Comparison of ENCODE assay signal across 20 cellular contexts in genomic region chr10:33270971-33271370, GRCh38.
A peak's percentile ranks its signal among the peaks of the same experiment; 100 is the strongest.
DNase-seq lines count a peak whose midpoint lies in the region; ATAC-seq, FAIRE-seq and TF ChIP-seq lines count a peak whose summit lies in the region.
"Had no signal": no experiment of that assay in that cellular context is flagged by ENCODE, and none has a peak within 500 bp of the region (broad histone marks: within the 10 kb centered on the region; RNA-seq: fewer than 3 reads in every experiment).

No MANE protein-coding gene starts in this region.

- H3K36me3 ChIP-seq in PC-3 (ENCODE audit: low read depth, low read length), result peaks cover 69% of the 10 kb centered on the region
- H3K36me3 ChIP-seq: Peyer's patch had no signal

- H3K27ac ChIP-seq in PC-3 (ENCODE audit: low read length), result peak overlapping the region; percentile 71
- 0 out of 2 replicates have a peak overlapping the region, but pooled peaks have one; percentile 67 for H3K27ac ChIP-seq in VCaP
- H3K27ac ChIP-seq: HL-60, Peyer's patch had no signal

- H3K9me3 ChIP-seq in PC-3 (ENCODE audit: low read length), result no peaks in the 10 kb centered on the region
- H3K9me3 ChIP-seq: Peyer's patch had no signal

- ATAC-seq in PC-3 (no peak), GM18511 (IDR thresholded peaks at IDR 0.05; ENCODE audit: unreplicated experiment) (no peak)
- ATAC-seq: CD8-positive, alpha-beta T cell had no signal

- DNase-seq in PC-3, result no peak
- peak in 1 of 2 donors; percentile 8 for DNase-seq in frontal cortex (ENCODE audit: low spot score in 2 of 2)
- peak; percentile 74 for DNase-seq in pons (ENCODE audit: low spot score)
- no peak for DNase-seq in NCI-H82 (lab: John Stamatoyannopoulos, UW)
- no peak for DNase-seq in activated CD8-positive, alpha-beta memory T cell treated with anti-CD3 and anti-CD28 coated beads, Interleukin-2, amount 50 U/mL, for 48 hours
- DNase-seq: CD8-positive, alpha-beta T cell; DMS79 treated with DMSO at 0.1 percent for 48 hours; KG1; NCI-H1092; NCI-H1694; NCI-H446; Peyer's patch; SHP77 treated with DMSO at 0.1 percent for 48 hours had no signal

- no peaks in the 10 kb centered on the region for H3K27me3 ChIP-seq in PC-3 (ENCODE audit: low read length)
- H3K27me3 ChIP-seq: Peyer's patch had no signal

- H3K4me3 ChIP-seq in PC-3 (ENCODE audit: low read length), result no peak overlapping the region
- H3K4me3 ChIP-seq: Peyer's patch had no signal

- no peak for TF ChIP-seq CTCF in PC-3 (conservative IDR thresholded peaks at IDR 0.05; ENCODE audit: low read depth, low read length)
- no peak for TF ChIP-seq CTCF in VCaP (conservative IDR thresholded peaks at IDR 0.05)

- no TSS peak for BruUV-seq in PC-3 (replicated peaks; lab: Mats Ljungman, UMichigan)

- peaks cover 48% of the 10 kb centered on the region for H3K4me1 ChIP-seq in PC-3 (ENCODE audit: insufficient read depth, low read length)

- no peak overlapping the region for H3K4me2 ChIP-seq in PC-3 (ENCODE audit: low read length)

- intact Hi-C loops in PC-3 (cut with micrococcal nuclease), result no loop called here

- H3F3A ChIP-seq in PC-3 (ENCODE audit: low read length, unreplicated experiment), result peaks cover 33% of the 10 kb centered on the region

- H4K20me1 ChIP-seq in PC-3 (ENCODE audit: low read length), result no peaks in the 10 kb centered on the region

- H3K9ac ChIP-seq in PC-3 (ENCODE audit: low read length), result peak overlapping the region; percentile 69

- POLR2A ChIA-PET in PC-3 (lab: Charles Lee; ENCODE audit: unreplicated experiment), result interaction anchor here (0.5 kb wide), 1 partner anchor 95 kb away, joined by 4 read pairs; no protein-coding TSS in a partner anchor

- peak; percentile 87 for FAIRE-seq in frontal cortex (lab: Jason Lieb, UNC)
- FAIRE-seq: D721Med, G401.6, GM12892, H1 had no signal

- H3K9me2 ChIP-seq in PC-3 (replicated peaks; ENCODE audit: low read length), result no peaks in the 10 kb centered on the region

- CTCF ChIA-PET in PC-3 (lab: Charles Lee), result no interaction called here

- peaks cover 83% of the 10 kb centered on the region for H3K79me2 ChIP-seq in PC-3 (ENCODE audit: low read length)

- no peak overlapping the region for H2AFZ ChIP-seq in PC-3 (ENCODE audit: low read length)
